In genomic region chr12:14601692-14602091, GRCh38 we compare ENCODE assay signal across 15 cellular contexts. TPM values are rescaled to one million over a fixed set of nuclear protein-coding genes. Genes with fewer than 3 reads are reported as not detected.
"Had no signal": no experiment of that assay in that cellular context is flagged by ENCODE, and none has a peak within 500 bp of the region (broad histone marks: within the 10 kb centered on the region; RNA-seq: fewer than 3 reads in every experiment).

No MANE protein-coding gene starts in this region.

- DNase-seq: activated CD4-positive, alpha-beta memory T cell treated with anti-CD3 and anti-CD28 coated beads, Interleukin-2, amount 10 ng/mL, durations not matched to agents 7 days and 5 days; activated CD8-positive, alpha-beta memory T cell treated with anti-CD3 and anti-CD28 coated beads, Interleukin-2, amount 50 U/mL, for 4 hours; effector CD8-positive, alpha-beta T cell; foreskin melanocyte; heart left ventricle; islet precursor cell; left lung; psoas muscle; stimulated activated CD4-positive, alpha-beta T cell treated with anti-CD3 and anti-CD28 coated beads, Interleukin-2, amount 100 ng/mL, for 24 hours; stimulated activated naive CD4-positive, alpha-beta T cell; substantia nigra; T1000; trophoblast cell had no signal

- H3K36me3 ChIP-seq: cardiac muscle cell, heart left ventricle, left lung had no signal

- H3K27ac ChIP-seq: cardiac muscle cell, heart left ventricle, left lung, psoas muscle had no signal

- H3K27me3 ChIP-seq: cardiac muscle cell, heart left ventricle, left lung had no signal

- H3K4me1 ChIP-seq: left lung, psoas muscle had no signal

- FAIRE-seq: astrocyte had no signal

- H3K4me3 ChIP-seq: cardiac muscle cell, heart left ventricle, left lung, psoas muscle had no signal

RNA-seq across cellular contexts. Expression of gene PLBD1, which starts 34.0 kb away (rescaled TPM):
- total RNA-seq: activated CD4-positive, alpha-beta memory T cell treated with anti-CD3 and anti-CD28 coated beads, Interleukin-2, amount 10 ng/mL, durations not matched to agents 7 days and 5 days had no signal
